In genomic region chr21:36990508-36991205, GRCh38 we compare ENCODE assay signal across 8 cellular contexts. TPM values are rescaled to one million over a fixed set of nuclear protein-coding genes. Genes with fewer than 3 reads are reported as not detected.
DNase-seq lines count a peak whose midpoint lies in the region; TF ChIP-seq lines count a peak whose summit lies in the region.

No MANE protein-coding gene starts in this region.

- H3K4me1 ChIP-seq in OCI-LY7 (ENCODE audit: insufficient read depth, low read length, poor library complexity, severe bottlenecking) (peaks cover 13% of the 10 kb centered on the region), parathyroid adenoma (no peaks in the 10 kb centered on the region)

- H3K27me3 ChIP-seq in parathyroid adenoma (ENCODE audit: control insufficient read depth, insufficient read depth, low read length) = no peaks in the 10 kb centered on the region

- H3K9me2 ChIP-seq in OCI-LY7 (ENCODE audit: insufficient read depth, low read length) = no peaks in the 10 kb centered on the region

- peak; percentile 45 for DNase-seq in ELF-1 (ENCODE audit: low read depth, low spot score)
- peak; percentile 14 for DNase-seq in OCI-LY7 (ENCODE audit: low spot score)
- DNase-seq in epithelial cell of esophagus (ENCODE audit: low read depth) = no peak
- DNase-seq in GM20000 (ENCODE audit: low spot score) = no peak
- DNase-seq in NOMO-1 treated with DMSO at 0.1 percent for 48 hours (lab: John Stamatoyannopoulos, UW; ENCODE audit: unreplicated experiment) = no peak
- no peak for DNase-seq in activated CD4-positive, CD25-positive, alpha-beta regulatory T cell (lab: John Stamatoyannopoulos, UW)
- no peak for DNase-seq in HuH-7 (ENCODE audit: low spot score)

- CTCF ChIA-PET in OCI-LY7 (lab: Charles Lee; ENCODE audit: unreplicated experiment) = interaction anchor here (1.9 kb wide), 1 partner anchor 13 kb away, joined by 6 read pairs; no protein-coding TSS in a partner anchor

- intact Hi-C loops in OCI-LY7 (cut with micrococcal nuclease; ENCODE audit: unreplicated experiment) = loop anchor here (1.0 to 5.0 kb wide), 2 partner anchors 13 to 82 kb away; partner anchors contain the start of genes PIGP and TTC3

- peak overlapping the region; percentile 70 for H3K4me3 ChIP-seq in OCI-LY7 (ENCODE audit: low read depth, low read length, poor library complexity, severe bottlenecking)
- H3K4me3 ChIP-seq in epithelial cell of esophagus (ENCODE audit: low read length) = peak overlapping the region; percentile 52
- H3K4me3 ChIP-seq in parathyroid adenoma (ENCODE audit: low read depth, low read length) = peak overlapping the region; percentile 58

- POLR2A ChIA-PET in OCI-LY7 (lab: Charles Lee) = interaction anchor here (1.2 kb wide), 1 partner anchor 14 kb away, joined by 4 read pairs; no protein-coding TSS in a partner anchor

- H2AFZ ChIP-seq in OCI-LY7 (ENCODE audit: low read length) (peak overlapping the region; percentile 91), parathyroid adenoma (peak overlapping the region; percentile 95)

- no peaks in the 10 kb centered on the region for H4K20me1 ChIP-seq in OCI-LY7 (ENCODE audit: insufficient read depth, low read length)

- no peaks in the 10 kb centered on the region for H3K36me3 ChIP-seq in OCI-LY7 (ENCODE audit: insufficient read depth, low read length)
- H3K36me3 ChIP-seq in parathyroid adenoma (ENCODE audit: control insufficient read depth, insufficient read depth, low read length) = no peaks in the 10 kb centered on the region

- no TSS peak for BruUV-seq in OCI-LY7 (replicated peaks; lab: Mats Ljungman, UMichigan)

- H3K4me2 ChIP-seq in OCI-LY7 (ENCODE audit: low read length) = peak overlapping the region; percentile 73
- H3K4me2 ChIP-seq in parathyroid adenoma (ENCODE audit: low read length) = peak overlapping the region; percentile 92

- no peak overlapping the region for H3K9ac ChIP-seq in parathyroid adenoma

- H3K79me2 ChIP-seq in OCI-LY7 (ENCODE audit: insufficient read depth, low read depth, low read length) (no peaks in the 10 kb centered on the region), parathyroid adenoma (no peaks in the 10 kb centered on the region)

- TF ChIP-seq CTCF in OCI-LY7 (conservative IDR thresholded peaks at IDR 0.05; ENCODE audit: low read length) (no peak), epithelial cell of esophagus (IDR thresholded peaks at IDR 0.05; ENCODE audit: insufficient read depth, low read depth, low read length, missing control alignments) (no peak), parathyroid adenoma (IDR thresholded peaks at IDR 0.05) (no peak), GM20000 (IDR thresholded peaks at IDR 0.05; ENCODE audit: extremely low read depth, missing control alignments) (no peak)

- H3K27ac ChIP-seq in OCI-LY7 (ENCODE audit: low read depth, low read length, poor library complexity, severe bottlenecking) (no peak overlapping the region), parathyroid adenoma (peak overlapping the region; percentile 86)

- H3K9me3 ChIP-seq in OCI-LY7 (ENCODE audit: low read length) (no peaks in the 10 kb centered on the region), parathyroid adenoma (ENCODE audit: control insufficient read depth, low read length) (no peaks in the 10 kb centered on the region)

RNA-seq across cellular contexts. Expression of gene RIPPLY3, which starts 15.8 kb away (rescaled TPM):
- not detected in 2 replicates for total RNA-seq in OCI-LY7 (2014; rRNA removed; shearing (Covaris generic))
- not detected in 2 replicates for total RNA-seq in OCI-LY7 (2022)

RNA-seq across cellular contexts. Expression of gene HLCS, which starts 24.2 kb away (rescaled TPM):
- 12.0 and 13.7 TPM in 2 replicates for total RNA-seq in OCI-LY7 (2014; rRNA removed; shearing (Covaris generic))
- total RNA-seq in OCI-LY7 (2022) = 20.9 and 24.2 TPM in 2 replicates

Comparison
In these comparisons a context has a peak if more than half of its experiments do, and no peak if none do; other contexts are left out.
1. DNase-seq: peak in ELF-1 (single experiment) and OCI-LY7 (single experiment); none in epithelial cell of esophagus (single experiment), GM20000 (single experiment), NOMO-1 treated with DMSO at 0.1 percent for 48 hours (single experiment), activated CD4-positive, CD25-positive, alpha-beta regulatory T cell (0 of 4) and HuH-7 (single experiment).
2. Peak in every context shown above with its lines, with median percentiles within 50 percentile points of each other: H3K4me3 ChIP-seq.